In the genomic region with DNA sequence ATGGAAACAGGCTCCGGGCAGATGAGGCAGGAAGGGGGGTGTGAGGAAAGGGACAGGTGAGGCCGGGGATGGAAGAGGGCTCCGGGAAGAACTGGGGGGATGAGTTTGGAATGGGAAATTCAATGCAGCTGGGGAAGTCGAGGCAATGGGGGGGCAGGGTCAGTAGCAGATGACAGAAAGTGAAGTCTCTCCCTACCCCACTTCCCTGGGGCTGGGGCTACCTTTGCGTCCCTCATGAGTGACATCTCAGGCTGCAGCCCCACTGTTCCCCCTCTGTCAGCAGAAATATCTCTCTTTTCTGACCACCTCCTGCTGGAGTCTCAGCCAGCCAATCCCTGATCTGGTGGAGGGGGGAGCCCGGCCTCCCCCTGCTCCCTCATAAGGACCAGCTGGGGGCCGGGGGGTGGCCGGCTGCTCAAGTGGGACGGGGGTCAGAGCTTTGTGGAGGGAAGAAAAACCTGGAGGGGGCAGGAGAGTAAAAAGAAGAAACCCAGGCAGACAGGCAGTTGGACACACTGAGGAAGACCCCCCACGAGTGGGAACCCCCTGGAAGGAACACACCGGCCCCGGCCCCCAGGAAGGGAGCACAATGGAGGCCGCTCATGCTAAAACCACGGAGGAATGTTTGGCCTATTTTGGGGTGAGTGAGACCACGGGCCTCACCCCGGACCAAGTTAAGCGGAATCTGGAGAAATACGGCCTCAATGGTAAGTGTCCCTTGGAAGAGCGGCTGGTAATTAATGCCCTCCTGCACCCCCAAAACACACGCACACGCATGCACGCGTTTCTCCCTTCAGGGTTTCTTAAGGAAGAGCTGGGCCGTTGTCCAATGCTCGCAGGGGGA, we compare ENCODE assay signal across 9 cellular contexts. TPM values are rescaled to one million over a fixed set of nuclear protein-coding genes. Genes with fewer than 3 reads are reported as not detected.
DNase-seq lines count a peak whose midpoint lies in the region; ATAC-seq and TF ChIP-seq lines count a peak whose summit lies in the region.
"Had no signal": no experiment of that assay in that cellular context is flagged by ENCODE, and none has a peak within 500 bp of the region (broad histone marks: within the 10 kb centered on the region; RNA-seq: fewer than 3 reads in every experiment).

Gene ATP2A1 (plus strand): TSS at position 406 of the 844 bp plus-strand sequence. CDS start 184 bp downstream, at position 590.

- 67% methylated on average over 25 of the region's 25 CpGs for WGBS in right cardiac atrium

- H3K27ac ChIP-seq in right cardiac atrium (ENCODE audit: low read length): no peak within 1 kb of the TSS

- H3K4me3 ChIP-seq in H7 (ENCODE audit: insufficient read depth, low read depth, low read length) (peak within 1 kb of the TSS; percentile 73), WI38 (ENCODE audit: low read depth, low read length) (peak within 1 kb of the TSS; percentile 79), right cardiac atrium (ENCODE audit: low read length) (peak within 1 kb of the TSS; percentile 73), skeletal muscle satellite cell (ENCODE audit: low read length) (peak within 1 kb of the TSS; percentile 83)

- no peak for TF ChIP-seq CTCF in WI38 (IDR thresholded peaks at IDR 0.05; ENCODE audit: low read depth, low read length)

- ATAC-seq in right cardiac atrium: no peak
- ATAC-seq in HG03196 (IDR thresholded peaks at IDR 0.05; ENCODE audit: unreplicated experiment): no peak
- no peak for ATAC-seq in GM21825 (IDR thresholded peaks at IDR 0.05; ENCODE audit: unreplicated experiment)
- ATAC-seq in GM18519 (IDR thresholded peaks at IDR 0.05; ENCODE audit: low FRiP score, unreplicated experiment): no peak

- H3K4me1 ChIP-seq in right cardiac atrium (ENCODE audit: control insufficient read depth, insufficient read depth, low read length) (peaks cover 3% of the 10 kb centered on the region), skeletal muscle satellite cell (ENCODE audit: control insufficient read depth, insufficient read depth, low read length) (peaks cover 46% of the 10 kb centered on the region)

- H3K27me3 ChIP-seq in H7 (ENCODE audit: control insufficient read depth, insufficient read depth, low read length): peaks cover 13% of the 10 kb centered on the region
- no peaks in the 10 kb centered on the region for H3K27me3 ChIP-seq in right cardiac atrium (ENCODE audit: control insufficient read depth, insufficient read depth)
- no peaks in the 10 kb centered on the region for H3K27me3 ChIP-seq in skeletal muscle satellite cell (ENCODE audit: control insufficient read depth, insufficient read depth, low read length)

- intact Hi-C loops in right cardiac atrium (cut with DNase I): loop anchor here in 2 of 4 donors (10.0 kb wide), 1 partner anchor 66 kb away; no protein-coding TSS in a partner anchor

- H3K36me3 ChIP-seq in H7 (replicated peaks; ENCODE audit: control insufficient read depth, insufficient read depth, low read length) (peaks cover 2% of the 10 kb centered on the region), skeletal muscle satellite cell (ENCODE audit: insufficient read depth, low read length) (peaks cover 8% of the 10 kb centered on the region)

- H3K9ac ChIP-seq in skeletal muscle satellite cell (ENCODE audit: low read depth, low read length): peak within 1 kb of the TSS; percentile 76

- peak; percentile 47 for DNase-seq in H7
- DNase-seq in right cardiac atrium: no peak
- DNase-seq in mucosa of gallbladder (ENCODE audit: low spot score): no peak
- DNase-seq: GOT3 had no signal

- H3K9me3 ChIP-seq in right cardiac atrium (ENCODE audit: control insufficient read depth, low read length) (no peaks in the 10 kb centered on the region), skeletal muscle satellite cell (replicated peaks; ENCODE audit: low read length) (no peaks in the 10 kb centered on the region)

- H3K4me2 ChIP-seq in skeletal muscle satellite cell (ENCODE audit: low read length): peak within 1 kb of the TSS; percentile 96

RNA-seq across cellular contexts. Expression of gene ATP2A1, which starts in this region (rescaled TPM):
- total RNA-seq in H7 (2014; rRNA removed; shearing (Covaris generic)): 0.10 and 1.0 TPM in 2 replicates
- total RNA-seq in right cardiac atrium: under 1 TPM; 0.11 to 0.75 (median 0.58) TPM
- polyA plus RNA-seq in right cardiac atrium: 0.11 TPM
- 0.44 and 0.51 TPM in 2 replicates for total RNA-seq in skeletal muscle satellite cell (2012; rRNA removed)
- 0.83 TPM for total RNA-seq in mucosa of gallbladder
